9 cellular contexts compared by ENCODE assay signal in the genomic region with DNA sequence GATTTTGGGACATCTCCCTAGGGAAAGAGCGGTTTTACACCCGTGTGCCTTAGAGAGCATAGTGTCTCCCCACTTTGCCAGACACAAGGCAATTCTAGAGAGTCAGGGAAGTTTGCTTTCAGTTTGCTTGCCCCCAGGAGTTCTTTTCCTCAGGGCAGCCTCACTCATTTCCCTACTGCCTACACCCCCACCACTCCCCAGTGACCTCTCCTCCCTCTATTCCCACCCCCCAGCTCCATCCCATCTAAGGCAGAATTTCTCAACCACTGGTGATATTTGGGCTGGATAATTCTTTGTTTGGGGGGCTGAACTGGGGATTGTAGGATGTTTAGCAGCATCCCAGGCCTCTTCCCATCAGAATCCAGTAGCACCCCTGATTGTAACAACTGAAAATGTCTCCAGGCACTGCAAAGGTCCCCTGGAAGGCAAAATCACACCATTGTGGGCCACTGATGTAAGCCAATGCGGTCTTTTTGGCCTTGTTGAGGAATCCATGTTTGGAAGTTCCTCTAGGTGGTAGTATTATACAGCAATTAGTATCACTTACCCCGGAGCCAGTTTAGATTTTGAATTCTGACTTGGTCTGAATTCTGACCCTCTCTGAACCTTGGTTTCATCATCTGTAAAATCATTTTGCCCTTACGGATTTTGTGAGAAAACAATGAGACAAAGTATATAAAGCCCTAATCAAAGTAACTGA. TPM values are rescaled to one million over a fixed set of nuclear protein-coding genes. Genes with fewer than 3 reads are reported as not detected.
A peak's percentile ranks its signal among the peaks of the same experiment; 100 is the strongest.
DNase-seq lines count a peak whose midpoint lies in the region; ATAC-seq and TF ChIP-seq lines count a peak whose summit lies in the region.
"Had no signal": no experiment of that assay in that cellular context is flagged by ENCODE, and none has a peak within 500 bp of the region (broad histone marks: within the 10 kb centered on the region; RNA-seq: fewer than 3 reads in every experiment).

No MANE protein-coding gene starts in this region.

- H2BK20ac ChIP-seq in H9 (ENCODE audit: low read depth, low read length, poor library complexity, severe bottlenecking) = peak overlapping the region; percentile 92

- H3K9me3 Mint-ChIP-seq in H9 = peaks cover 0 to 6% of the 10 kb centered on the region in 2 experiments; a peak in 2 of 5 replicates
- H3K9me3 Mint-ChIP-seq in stimulated activated memory B cell treated with anti-CD40 and anti-IgM and Interleukin-4, amounts not matched to agents 10 μg/mL and 1 μg/mL and 100 μg/mL, for 72 hours = peaks cover 9% of the 10 kb centered on the region

- H4K8ac ChIP-seq in H9 (replicated peaks; ENCODE audit: insufficient read length, low read depth, low read length) = no peak overlapping the region

- H2BK15ac ChIP-seq in H9 (ENCODE audit: low read depth, low read length) = no peak overlapping the region

- H2BK120ac ChIP-seq in H9 (ENCODE audit: low read depth, low read length, poor library complexity, severe bottlenecking) = no peak overlapping the region

- TF ChIP-seq CTCF in AG09319 (IDR thresholded peaks at IDR 0.05; ENCODE audit: low read depth, low read length) (peak; percentile 36), H9 (conservative IDR thresholded peaks at IDR 0.05) (peak; percentile 77), WERI-Rb-1 (IDR thresholded peaks at IDR 0.05; ENCODE audit: low read depth, low read length) (peak; percentile 25; the same call in 1 of the 2 replicates)

- no peaks in the 10 kb centered on the region for H4K20me1 ChIP-seq in H9 (ENCODE audit: control insufficient read depth, insufficient read depth, insufficient read length)

- peaks cover 2% of the 10 kb centered on the region for H3K27me3 Mint-ChIP-seq in H9 (ENCODE audit: low read depth)
- H3K27me3 Mint-ChIP-seq in stimulated activated memory B cell treated with anti-CD40 and anti-IgM and Interleukin-4, amounts not matched to agents 10 μg/mL and 1 μg/mL and 100 μg/mL, for 72 hours = peaks cover 45% of the 10 kb centered on the region

- H3K4me1 Mint-ChIP-seq in H9 = peaks cover 2 to 9% of the 10 kb centered on the region in 2 experiments; a peak in 2 of 4 replicates
- H3K4me1 Mint-ChIP-seq in stimulated activated memory B cell treated with anti-CD40 and anti-IgM and Interleukin-4, amounts not matched to agents 10 μg/mL and 1 μg/mL and 100 μg/mL, for 72 hours = no peaks in the 10 kb centered on the region

- no peaks in the 10 kb centered on the region for H3K36me3 ChIP-seq in WERI-Rb-1

- no peaks in the 10 kb centered on the region for H3K79me1 ChIP-seq in H9 (ENCODE audit: insufficient read depth, low read depth, low read length, poor library complexity, severe bottlenecking)

- H4K5ac ChIP-seq in H9 (ENCODE audit: insufficient read length, low read depth, low read length) = peak overlapping the region; percentile 47

- no peak overlapping the region for H3K4me3 ChIP-seq in WERI-Rb-1 (ENCODE audit: low read depth, low read length)

- peak; percentile 79 for ATAC-seq in left colon
- no peak for ATAC-seq in HG02798 (IDR thresholded peaks at IDR 0.05; ENCODE audit: poor library complexity, unreplicated experiment)
- no peak for ATAC-seq in stimulated activated memory B cell treated with anti-CD40 and anti-IgM and Interleukin-4, amounts not matched to agents 10 μg/mL and 1 μg/mL and 100 μg/mL, for 72 hours

- H3K79me2 ChIP-seq in H9 (ENCODE audit: insufficient read depth, low read length) = no peaks in the 10 kb centered on the region

- H3K27ac Mint-ChIP-seq in H9 = no peak overlapping the region; a peak in 1 of 7 replicates
- no peak overlapping the region for H3K27ac Mint-ChIP-seq in stimulated activated memory B cell treated with anti-CD40 and anti-IgM and Interleukin-4, amounts not matched to agents 10 μg/mL and 1 μg/mL and 100 μg/mL, for 72 hours

- no peaks in the 10 kb centered on the region for H3K23me2 ChIP-seq in H9 (ENCODE audit: insufficient read length, low read depth, low read length, poor library complexity, severe bottlenecking)

- H3K9me3 ChIP-seq in H9 (ENCODE audit: control insufficient read depth, low read depth, low read length) = no peaks in the 10 kb centered on the region
- H3K9me3 ChIP-seq in WERI-Rb-1 (ENCODE audit: severe bottlenecking) = no peaks in the 10 kb centered on the region

- no peak overlapping the region for H3K4me3 Mint-ChIP-seq in H9
- H3K4me3 Mint-ChIP-seq in stimulated activated memory B cell treated with anti-CD40 and anti-IgM and Interleukin-4, amounts not matched to agents 10 μg/mL and 1 μg/mL and 100 μg/mL, for 72 hours = no peak overlapping the region

- H3K4me1 ChIP-seq in H9 (ENCODE audit: insufficient read depth, low read length) = no peaks in the 10 kb centered on the region

- H3K4ac ChIP-seq in H9 (ENCODE audit: low read depth, low read length) = no peak overlapping the region

- no peak overlapping the region for H2BK5ac ChIP-seq in H9 (ENCODE audit: insufficient read length, low read length)

- no peak overlapping the region for H4K91ac ChIP-seq in H9 (ENCODE audit: insufficient read length, low read depth, low read length)

- H2AFZ ChIP-seq in H9 (ENCODE audit: low read length) = peak overlapping the region; percentile 96

- H3K36me3 Mint-ChIP-seq in H9 (ENCODE audit: insufficient read depth in 1 of 3, low read depth in 3 of 3) = 0 out of 7 replicates have a peak, but pooled peaks cover 0 to 3% (median 0%) of the 10 kb centered on the region in 3 experiments
- H3K36me3 Mint-ChIP-seq in stimulated activated memory B cell treated with anti-CD40 and anti-IgM and Interleukin-4, amounts not matched to agents 10 μg/mL and 1 μg/mL and 100 μg/mL, for 72 hours = peaks cover 8% of the 10 kb centered on the region

- H3K14ac ChIP-seq in H9 (ENCODE audit: insufficient read depth, low read length) = no peak overlapping the region

- H3K18ac ChIP-seq in H9 (ENCODE audit: insufficient read length, low read depth, low read length) = no peak overlapping the region

- H2AK5ac ChIP-seq in H9 (ENCODE audit: insufficient read length, low read length) = no peak overlapping the region

- no peak overlapping the region for H3T11ph ChIP-seq in H9 (ENCODE audit: low read length)

- no CpG with 5 or more reads among the region's 5 CpGs for WGBS in H9 (ENCODE audit: extremely low coverage, insufficient read length, low lambda C conversion rate)

- DNase-seq in AG09319 (ENCODE audit: extremely low read depth, low read depth) = no peak
- peak; percentile 35 for DNase-seq in H9
- no peak for DNase-seq in WERI-Rb-1
- no peak for DNase-seq in left colon
- DNase-seq in NCI-H146 (lab: John Stamatoyannopoulos, UW) = no peak
- no peak for DNase-seq in NCI-H2081 treated with DMSO at 0.1 percent for 48 hours (lab: John Stamatoyannopoulos, UW)

- intact Hi-C loops in left colon (cut with DNase I, micrococcal nuclease) = no loop called here

- no peak overlapping the region for H2BK12ac ChIP-seq in H9 (ENCODE audit: insufficient read length, low read depth, low read length)

- H3K56ac ChIP-seq in H9 (ENCODE audit: insufficient read length, low read depth, low read length) = no peak overlapping the region

- H3K27ac ChIP-seq in H9 (ENCODE audit: insufficient read length, low read depth, low read length) (no peak overlapping the region), WERI-Rb-1 (no peak overlapping the region)

- H3K27me3 ChIP-seq in H9 (ENCODE audit: insufficient read depth, low read length) (no peaks in the 10 kb centered on the region), WERI-Rb-1 (ENCODE audit: insufficient read depth, low read depth, severe bottlenecking) (peaks cover 3% of the 10 kb centered on the region)

- H3K4me2 ChIP-seq in H9 (ENCODE audit: insufficient read depth, insufficient read length, low read length) = no peak overlapping the region

- no peak overlapping the region for H3K9ac ChIP-seq in H9 (ENCODE audit: extremely low read depth, insufficient read length, low read length)

- no peak overlapping the region for H3K23ac ChIP-seq in H9 (ENCODE audit: insufficient read length, low read depth, low read length)

RNA-seq across cellular contexts. Expression of a gene that starts 1.3 kb away (rescaled TPM):
- total RNA-seq in H9 (2021) (not detected in 2 replicates), left colon (not detected)
- total RNA-seq: skeletal muscle tissue had no signal

RNA-seq across cellular contexts. Expression of a gene that starts 6.6 kb away (rescaled TPM):
- total RNA-seq in H9 (2021) = not detected in 2 replicates
- total RNA-seq in left colon = not detected
- total RNA-seq: skeletal muscle tissue had no signal

RNA-seq across cellular contexts. Expression of a gene that starts 30.5 kb away (rescaled TPM):
- total RNA-seq in H9 (2021) = not detected in 2 replicates
- total RNA-seq in left colon = not detected
- total RNA-seq: skeletal muscle tissue had no signal

RNA-seq across cellular contexts. Expression of a gene that starts 33.2 kb away (rescaled TPM):
- not detected in 2 replicates for total RNA-seq in H9 (2021)
- total RNA-seq in left colon = not detected
- total RNA-seq: skeletal muscle tissue had no signal

Comparison
In these comparisons a context has a peak if more than half of its experiments do, and no peak if none do; other contexts are left out.
1. CTCF ChIP-seq: peak in every context shown above with its lines; median percentile 77 in H9; 36 in AG09319; 25 in WERI-Rb-1.